In genomic region chr9:98974106-98974505, GRCh38 we compare ENCODE assay signal across 11 cellular contexts. TPM values are rescaled to one million over a fixed set of nuclear protein-coding genes. Genes with fewer than 3 reads are reported as not detected.
"Had no signal": no experiment of that assay in that cellular context is flagged by ENCODE, and none has a peak within 500 bp of the region (broad histone marks: within the 10 kb centered on the region; RNA-seq: fewer than 3 reads in every experiment).

No MANE protein-coding gene starts in this region.

- H3K9me3 ChIP-seq: lower lobe of right lung, spleen had no signal

- H3K4me3 ChIP-seq: cardiac muscle cell, lower lobe of right lung had no signal

- FAIRE-seq: colon, frontal cortex had no signal

- DNase-seq: activated CD8-positive, alpha-beta memory T cell treated with anti-CD3 and anti-CD28 coated beads, Interleukin-2, amount 50 U/mL, for 48 hours; activated CD8-positive, alpha-beta T cell treated with anti-CD3 and anti-CD28 coated beads, Interleukin-2, amount 10 ng/mL, durations not matched to agents 7 days and 5 days; activated naive CD8-positive, alpha-beta T cell treated with anti-CD3 and anti-CD28 coated beads, Interleukin-2, amount 10 ng/mL, durations not matched to agents 7 days and 5 days; lower lobe of right lung; spleen; stimulated activated CD4-positive, alpha-beta T cell treated with anti-CD3 and anti-CD28 coated beads, Interleukin-1b, Interleukin-23, amount 100 ng/mL, for 48 hours; WERI-Rb-1 had no signal

- H3K36me3 ChIP-seq: cardiac muscle cell, lower lobe of right lung, spleen, WERI-Rb-1 had no signal

- H3K27ac ChIP-seq: cardiac muscle cell, lower lobe of right lung, spleen, WERI-Rb-1 had no signal

RNA-seq across cellular contexts. Expression of gene COL15A1, which starts 30.4 kb away (rescaled TPM):
- total RNA-seq: endothelial cell of umbilical vein had no signal
